In the genomic region with DNA sequence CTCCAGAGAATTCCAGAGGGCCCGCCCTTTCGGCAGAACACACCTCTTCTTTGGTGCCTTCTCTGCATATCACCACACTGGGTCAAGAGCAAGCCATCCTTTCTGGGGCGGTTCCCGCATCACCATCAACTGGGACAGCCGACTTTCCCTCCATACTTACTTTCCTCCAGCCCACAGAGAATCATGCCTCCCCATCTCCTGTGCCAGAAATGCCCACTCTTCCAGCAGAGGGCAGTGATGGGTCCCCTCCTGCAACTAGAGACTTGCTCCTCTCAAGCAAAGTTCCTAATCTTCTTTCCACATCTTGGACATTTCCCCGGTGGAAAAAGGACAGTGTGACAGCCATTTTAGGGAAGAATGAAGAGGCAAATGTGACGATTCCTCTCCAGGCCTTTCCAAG, we compare ENCODE assay signal across 8 cellular contexts.
DNase-seq lines count a peak whose midpoint lies in the region; ATAC-seq, FAIRE-seq and TF ChIP-seq lines count a peak whose summit lies in the region.

No MANE protein-coding gene starts in this region.

- H3K27me3 ChIP-seq in SJSA1 (replicated peaks) (peaks cover 4% of the 10 kb centered on the region; the same call in 1 of the 2 replicates), mammary epithelial cell (ENCODE audit: insufficient read depth, low read length) (no peaks in the 10 kb centered on the region)

- no peak for TF ChIP-seq POLR2A in H54 (IDR thresholded peaks at IDR 0.05; ENCODE audit: low read depth, low read length)

- no peaks in the 10 kb centered on the region for H3K36me3 Mint-ChIP-seq in stimulated activated effector memory CD8-positive, alpha-beta T cell treated with anti-CD3 and anti-CD28 coated beads, Interleukin-12 subunit alpha, Interleukin-12 subunit beta, amount 100 ng/mL, for 72 hours

- no peaks in the 10 kb centered on the region for H3K79me2 ChIP-seq in mammary epithelial cell (ENCODE audit: insufficient read depth, low read length)

- H3K4me3 ChIP-seq in SJSA1 (no peak overlapping the region), mammary epithelial cell (replicated peaks in 1 of 3; ENCODE audit: insufficient read depth in 1 of 3, low read depth in 2 of 3, low read length in 3 of 3) (no peak overlapping the region)

- no peak overlapping the region for H3K9ac ChIP-seq in mammary epithelial cell (ENCODE audit: insufficient read depth, low read length)

- H3K27ac Mint-ChIP-seq in stimulated activated effector memory CD8-positive, alpha-beta T cell treated with anti-CD3 and anti-CD28 coated beads, Interleukin-12 subunit alpha, Interleukin-12 subunit beta, amount 100 ng/mL, for 72 hours = no peak overlapping the region

- ATAC-seq in left colon (peak; percentile 65), GM19467 (IDR thresholded peaks at IDR 0.05; ENCODE audit: unreplicated experiment) (no peak), HG03439 (IDR thresholded peaks at IDR 0.05; ENCODE audit: unreplicated experiment) (no peak)
- peak; percentile 45 for ATAC-seq in stimulated activated effector memory CD8-positive, alpha-beta T cell treated with anti-CD3 and anti-CD28 coated beads, Interleukin-12 subunit alpha, Interleukin-12 subunit beta, amount 100 ng/mL, for 72 hours

- H3K4me1 ChIP-seq in SJSA1 (replicated peaks) (no peaks in the 10 kb centered on the region), mammary epithelial cell (ENCODE audit: insufficient read depth, low read length) (peaks cover 8% of the 10 kb centered on the region)

- H3K4me3 Mint-ChIP-seq in stimulated activated effector memory CD8-positive, alpha-beta T cell treated with anti-CD3 and anti-CD28 coated beads, Interleukin-12 subunit alpha, Interleukin-12 subunit beta, amount 100 ng/mL, for 72 hours = no peak overlapping the region

- CTCF ChIA-PET in mammary epithelial cell (lab: Charles Lee; ENCODE audit: low non-redundant PET) = no interaction called here

- no peak for FAIRE-seq in H54 (lab: Jason Lieb, UNC)

- no peak overlapping the region for H3K27ac ChIP-seq in SJSA1
- no peak overlapping the region for H3K27ac ChIP-seq in mammary epithelial cell (ENCODE audit: insufficient read depth, low read depth, low read length)

- dilution Hi-C loops in mammary epithelial cell (cut with HindIII; ENCODE audit: low sequenced_read_pairs) = no loop called here

- peak; percentile 42 for DNase-seq in COLO668 (lab: John Stamatoyannopoulos, UW; ENCODE audit: unreplicated experiment)
- peak; percentile 38 for DNase-seq in H54 (ENCODE audit: insufficient read length, low spot score)
- DNase-seq in SJSA1 (ENCODE audit: low read depth in 1 of 2, low spot score in 2 of 2) = peak; percentile 49 to 57
- peak; percentile 47 for DNase-seq in mammary epithelial cell
- peak in 1 of 2 donors; percentile 66 for DNase-seq in left colon
- no peak for DNase-seq in stimulated activated effector memory CD8-positive, alpha-beta T cell treated with anti-CD3 and anti-CD28 coated beads, Interleukin-12 subunit alpha, Interleukin-12 subunit beta, amount 100 ng/mL, for 72 hours (ENCODE audit: low spot score in 2 of 2)

- in situ Hi-C loops in mammary epithelial cell (cut with MboI; ENCODE audit: low sequenced_read_pairs in 2 of 2) = loop anchor here in 1 of 2 donors (10.0 kb wide), 1 partner anchor 142 kb away; no protein-coding TSS in a partner anchor

- peak overlapping the region; percentile 0 for H2AFZ ChIP-seq in mammary epithelial cell (ENCODE audit: low read depth, low read length)

- H3K4me1 Mint-ChIP-seq in stimulated activated effector memory CD8-positive, alpha-beta T cell treated with anti-CD3 and anti-CD28 coated beads, Interleukin-12 subunit alpha, Interleukin-12 subunit beta, amount 100 ng/mL, for 72 hours = peaks cover 6% of the 10 kb centered on the region

- H3K9me3 Mint-ChIP-seq in stimulated activated effector memory CD8-positive, alpha-beta T cell treated with anti-CD3 and anti-CD28 coated beads, Interleukin-12 subunit alpha, Interleukin-12 subunit beta, amount 100 ng/mL, for 72 hours = no peaks in the 10 kb centered on the region

- WGBS in mammary epithelial cell (ENCODE audit: low coverage, missing lambda C conversion rate) = 56% methylated on average over 7 of the region's 7 CpGs

- H3K4me2 ChIP-seq in mammary epithelial cell (ENCODE audit: insufficient read depth, low read depth, low read length) = no peak overlapping the region

- H3K36me3 ChIP-seq in SJSA1 (no peaks in the 10 kb centered on the region), mammary epithelial cell (ENCODE audit: insufficient read depth, low read length) (no peaks in the 10 kb centered on the region)

- H3K9me3 ChIP-seq in SJSA1 (replicated peaks) (no peaks in the 10 kb centered on the region), mammary epithelial cell (replicated peaks; ENCODE audit: insufficient read depth, low read length) (no peaks in the 10 kb centered on the region)

- intact Hi-C loops in mammary epithelial cell (cut with micrococcal nuclease) = loop anchor here (1.0 to 10.0 kb wide), 7 partner anchors 89 to 282 kb away; a partner anchor contains a TSS
- intact Hi-C loops in left colon (cut with DNase I, micrococcal nuclease) = loop anchor here in 1 of 2 donors (10.0 kb wide), 1 partner anchor 202 kb away; no protein-coding TSS in a partner anchor

- H4K20me1 ChIP-seq in mammary epithelial cell (ENCODE audit: insufficient read depth, low read length) = no peaks in the 10 kb centered on the region

- TF ChIP-seq CTCF in mammary epithelial cell (conservative IDR thresholded peaks at IDR 0.05 in 1 of 2, IDR thresholded peaks at IDR 0.05 in 1 of 2; ENCODE audit: extremely low read depth in 1 of 2, insufficient read depth in 1 of 2, low read depth in 1 of 2, low read length in 2 of 2) = peak; percentile 84 to 88

- TSS peak; percentile 22 for BruUV-seq in mammary epithelial cell (replicated peaks; lab: Mats Ljungman, UMichigan)

Comparison
In these comparisons a context has a peak if more than half of its experiments do, and no peak if none do; other contexts are left out.
1. DNase-seq: peak in COLO668 (single experiment), H54 (single experiment), SJSA1 (2 of 2) and mammary epithelial cell (single experiment); none in stimulated activated effector memory CD8-positive, alpha-beta T cell treated with anti-CD3 and anti-CD28 coated beads, Interleukin-12 subunit alpha, Interleukin-12 subunit beta, amount 100 ng/mL, for 72 hours (0 of 2).
2. ATAC-seq: peak in left colon (single experiment) and stimulated activated effector memory CD8-positive, alpha-beta T cell treated with anti-CD3 and anti-CD28 coated beads, Interleukin-12 subunit alpha, Interleukin-12 subunit beta, amount 100 ng/mL, for 72 hours (single experiment); none in GM19467 (single experiment) and HG03439 (single experiment).